Comparison of ENCODE assay signal across 12 cellular contexts in the genomic region with DNA sequence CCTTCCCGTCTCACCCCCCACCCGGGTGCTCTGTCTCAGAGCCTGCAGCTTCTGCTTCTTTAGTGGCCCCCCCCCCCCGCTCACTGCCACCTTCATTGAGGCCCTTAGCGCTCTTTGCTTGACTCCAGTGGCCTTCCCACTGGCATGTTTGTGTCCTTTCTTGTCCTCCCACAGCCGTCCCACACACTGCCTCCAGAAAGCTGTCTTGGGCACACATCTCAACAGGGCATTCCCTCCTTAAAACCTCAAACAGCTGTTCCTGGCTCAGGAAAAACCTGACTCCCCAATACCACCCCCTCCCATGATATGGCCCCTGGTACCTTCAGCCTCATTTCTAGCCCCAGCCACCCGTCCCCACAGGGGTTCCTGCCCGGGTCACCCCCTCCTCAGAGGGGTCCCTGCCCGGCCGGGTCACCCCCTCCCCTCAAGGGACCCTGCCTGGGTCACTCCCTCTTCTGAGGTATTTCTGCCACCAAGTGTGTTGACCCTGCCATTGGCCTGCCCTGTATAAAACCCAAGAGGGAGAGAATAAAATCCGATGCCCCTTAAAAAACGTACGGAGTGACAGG. TPM values are rescaled to one million over a fixed set of nuclear protein-coding genes. Genes with fewer than 3 reads are reported as not detected.
DNase-seq lines count a peak whose midpoint lies in the region; ATAC-seq and TF ChIP-seq lines count a peak whose summit lies in the region.
"Had no signal": no experiment of that assay in that cellular context is flagged by ENCODE, and none has a peak within 500 bp of the region (broad histone marks: within the 10 kb centered on the region; RNA-seq: fewer than 3 reads in every experiment).

No MANE protein-coding gene starts in this region.

- no peaks in the 10 kb centered on the region for H3K36me3 ChIP-seq in breast epithelium
- no peaks in the 10 kb centered on the region for H3K36me3 ChIP-seq in esophagus muscularis mucosa
- no peaks in the 10 kb centered on the region for H3K36me3 ChIP-seq in vagina
- H3K36me3 ChIP-seq: cardiac muscle cell had no signal

- no peak for TF ChIP-seq POLR2A in breast epithelium (IDR thresholded peaks at IDR 0.05)
- TF ChIP-seq POLR2A in esophagus muscularis mucosa (IDR thresholded peaks at IDR 0.05; ENCODE audit: low read depth): no peak
- no peak for TF ChIP-seq POLR2A in vagina (IDR thresholded peaks at IDR 0.05)

- H3K27ac ChIP-seq in breast epithelium (peak overlapping the region in 1 of 2 donors; percentile 13), esophagus muscularis mucosa (replicated peaks in 1 of 4) (peak overlapping the region in 2 of 4 donors; percentile 25 to 66), vagina (peak overlapping the region; percentile 3), foreskin keratinocyte (no peak overlapping the region)
- H3K27ac ChIP-seq: cardiac muscle cell had no signal

- no peak for TF ChIP-seq EP300 in esophagus muscularis mucosa (IDR thresholded peaks at IDR 0.05)

- POLR2A ChIA-PET in MCF 10A (lab: Yijun Ruan, JAX): no interaction called here

- DNase-seq in MCF 10A (ENCODE audit: unreplicated experiment) (no peak), breast epithelium (ENCODE audit: low spot score in 2 of 2) (no peak), esophagus muscularis mucosa (ENCODE audit: extremely low spot score) (peak; percentile 50), nephron progenitor cell (no peak), vagina (ENCODE audit: extremely low spot score in 2 of 2) (no peak), foreskin keratinocyte (no peak)
- no peak for DNase-seq in stimulated activated CD4-positive, alpha-beta T cell treated with anti-CD3 and anti-CD28 coated beads, Interleukin-12 subunit alpha, Interleukin-12 subunit beta, amount 100 ng/mL, for 4 hours
- DNase-seq: activated CD4-positive, CD25-positive, alpha-beta regulatory T cell; stimulated activated CD4-positive, alpha-beta T cell treated with anti-CD3 and anti-CD28 coated beads, Interleukin-2, amount 100 ng/mL, for 24 hours had no signal

- no TSS peak for BruUV-seq in MCF 10A (replicated peaks; lab: Mats Ljungman, UMichigan)

- 74% methylated on average over 12 of the region's 12 CpGs for WGBS in esophagus muscularis mucosa

- H3K4me3 Mint-ChIP-seq in MCF 10A (ENCODE audit: unreplicated experiment): no peak overlapping the region
- peak overlapping the region; percentile 41 for H3K4me3 Mint-ChIP-seq in nephron progenitor cell

- H3K4me1 ChIP-seq in breast epithelium (peaks cover 6 to 11% of the 10 kb centered on the region in 2 donors), esophagus muscularis mucosa (peaks cover 30 to 33% (median 31%) of the 10 kb centered on the region in 4 donors), vagina (peaks cover 28% of the 10 kb centered on the region), foreskin keratinocyte (peaks cover 11% of the 10 kb centered on the region)

- intact Hi-C loops in MCF 10A (cut with micrococcal nuclease) (no loop called here), breast epithelium (cut with DNase I; ENCODE audit: low total_unique reads) (loop anchor here (10.0 kb wide), 1 partner anchor 216 kb away; no protein-coding TSS in a partner anchor), esophagus muscularis mucosa (cut with DNase I) (no loop called here), vagina (cut with DNase I) (no loop called here)

- CTCF ChIA-PET in MCF 10A (lab: Yijun Ruan, JAX): interaction anchor here (0.6 to 2.3 kb wide), 5 partner anchors 8 to 216 kb away, joined by 3 to 7 read pairs (median 4); a partner anchor contains a TSS

- no peaks in the 10 kb centered on the region for H3K36me3 Mint-ChIP-seq in MCF 10A (ENCODE audit: insufficient read depth, unreplicated experiment)
- H3K36me3 Mint-ChIP-seq in nephron progenitor cell (ENCODE audit: low read depth): peaks cover 10% of the 10 kb centered on the region
- H3K36me3 Mint-ChIP-seq: activated naive CD4-positive, alpha-beta T cell treated with anti-CD3 and anti-CD28 coated beads, Interleukin-2, amount 50 U/mL, for 72 hours had no signal

- H3K4me1 Mint-ChIP-seq in MCF 10A (ENCODE audit: insufficient read depth, unreplicated experiment) (peaks cover 15% of the 10 kb centered on the region), nephron progenitor cell (peaks cover 73% of the 10 kb centered on the region)

- H3K27me3 Mint-ChIP-seq in MCF 10A (ENCODE audit: insufficient read depth, unreplicated experiment) (no peaks in the 10 kb centered on the region), nephron progenitor cell (ENCODE audit: low read depth, poor library complexity) (no peaks in the 10 kb centered on the region)

- H3K27me3 ChIP-seq in breast epithelium: no peaks in the 10 kb centered on the region
- H3K27me3 ChIP-seq in esophagus muscularis mucosa: no peaks in the 10 kb centered on the region
- H3K27me3 ChIP-seq in vagina: no peaks in the 10 kb centered on the region
- no peaks in the 10 kb centered on the region for H3K27me3 ChIP-seq in foreskin keratinocyte
- H3K27me3 ChIP-seq: cardiac muscle cell had no signal

- H3K27ac Mint-ChIP-seq in MCF 10A (ENCODE audit: low read depth, unreplicated experiment) (peak overlapping the region; percentile 37), nephron progenitor cell (peak overlapping the region; percentile 97)
- H3K27ac Mint-ChIP-seq: activated naive CD4-positive, alpha-beta T cell treated with anti-CD3 and anti-CD28 coated beads, Interleukin-2, amount 50 U/mL, for 72 hours had no signal

- TF ChIP-seq CTCF in MCF 10A (IDR thresholded peaks at IDR 0.05; ENCODE audit: unreplicated experiment) (no peak), breast epithelium (IDR thresholded peaks at IDR 0.05) (no peak), esophagus muscularis mucosa (IDR thresholded peaks at IDR 0.05) (no peak), nephron progenitor cell (IDR thresholded peaks at IDR 0.05) (no peak), vagina (IDR thresholded peaks at IDR 0.05) (no peak), foreskin keratinocyte (conservative IDR thresholded peaks at IDR 0.05) (no peak)

- ATAC-seq in foreskin keratinocyte (no peak), GM21717 (IDR thresholded peaks at IDR 0.05; ENCODE audit: unreplicated experiment) (no peak)
- ATAC-seq: activated naive CD4-positive, alpha-beta T cell treated with anti-CD3 and anti-CD28 coated beads, Interleukin-2, amount 50 U/mL, for 72 hours had no signal

- H3K9me3 ChIP-seq in breast epithelium (no peaks in the 10 kb centered on the region), esophagus muscularis mucosa (no peaks in the 10 kb centered on the region), vagina (no peaks in the 10 kb centered on the region)

- H3K9me3 Mint-ChIP-seq in MCF 10A (ENCODE audit: unreplicated experiment): no peaks in the 10 kb centered on the region
- H3K9me3 Mint-ChIP-seq in nephron progenitor cell: peaks cover 6% of the 10 kb centered on the region
- H3K9me3 Mint-ChIP-seq: activated naive CD4-positive, alpha-beta T cell treated with anti-CD3 and anti-CD28 coated beads, Interleukin-2, amount 50 U/mL, for 72 hours had no signal

- H3K4me3 ChIP-seq in breast epithelium (no peak overlapping the region), esophagus muscularis mucosa (no peak overlapping the region), vagina (no peak overlapping the region)
- H3K4me3 ChIP-seq: cardiac muscle cell had no signal

RNA-seq across cellular contexts. Expression of a gene that starts 8.9 kb away (rescaled TPM):
- total RNA-seq in MCF 10A (2022): 1.7 and 1.9 TPM in 2 replicates
- 10 to 100 TPM in 2 of 3 donors, 1 to 10 TPM in 1; 7.5 to 19.2 (median 10.5) TPM for total RNA-seq in breast epithelium
- 1 to 10 TPM; 5.2 to 8.8 (median 5.6) TPM for total RNA-seq in esophagus muscularis mucosa
- 8.1 TPM for total RNA-seq in vagina
- 8.8 and 8.9 TPM in 2 replicates for total RNA-seq in foreskin keratinocyte
- polyA plus RNA-seq in foreskin keratinocyte: 3.3 and 4.0 TPM in 2 replicates

RNA-seq across cellular contexts. Expression of a gene that starts 46.9 kb away (rescaled TPM):
- total RNA-seq in MCF 10A (2022) (67.8 and 71.8 TPM in 2 replicates), breast epithelium (100 to 1,000 TPM in 1 of 3 donors, 10 to 100 TPM in 2; 36.3 to 109 (median 53.1) TPM), esophagus muscularis mucosa (10 to 100 TPM; 33.4 to 48.2 (median 42.1) TPM), vagina (75.4 TPM), foreskin keratinocyte (129 and 173 TPM in 2 replicates)
- 80.2 and 113 TPM in 2 replicates for polyA plus RNA-seq in foreskin keratinocyte
